9 cellular contexts compared by ENCODE assay signal in genomic region chr12:25054076-25054782, GRCh38.
DNase-seq lines count a peak whose midpoint lies in the region; TF ChIP-seq lines count a peak whose summit lies in the region.
"Had no signal": no experiment of that assay in that cellular context is flagged by ENCODE, and none has a peak within 500 bp of the region (broad histone marks: within the 10 kb centered on the region; RNA-seq: fewer than 3 reads in every experiment).

No MANE protein-coding gene starts in this region.

- H2BK15ac ChIP-seq in neuronal stem cell (ENCODE audit: low read length) = no peak overlapping the region

- no peak overlapping the region for H2BK5ac ChIP-seq in neuronal stem cell (ENCODE audit: low read length)

- H3K4me1 ChIP-seq in mammary epithelial cell (ENCODE audit: insufficient read depth, low read length) = peaks cover 33% of the 10 kb centered on the region
- no peaks in the 10 kb centered on the region for H3K4me1 ChIP-seq in parathyroid adenoma
- peaks cover 0 to 4% of the 10 kb centered on the region in 2 donors for H3K4me1 ChIP-seq in neuronal stem cell (ENCODE audit: control insufficient read depth in 2 of 2, insufficient read depth in 1 of 2, low read depth in 1 of 2, low read length in 2 of 2)

- H3K4ac ChIP-seq in neuronal stem cell (ENCODE audit: low read length) = no peak overlapping the region

- dilution Hi-C loops in mammary epithelial cell (cut with HindIII; ENCODE audit: low sequenced_read_pairs) = no loop called here

- intact Hi-C loops in mammary epithelial cell (cut with micrococcal nuclease) = no loop called here

- peaks cover 11% of the 10 kb centered on the region for H3K4me1 Mint-ChIP-seq in chondrocyte (ENCODE audit: low read depth)

- H2AFZ ChIP-seq in mammary epithelial cell (ENCODE audit: low read depth, low read length) (peak overlapping the region; percentile 35), parathyroid adenoma (no peak overlapping the region), neuronal stem cell (ENCODE audit: low read length) (no peak overlapping the region)

- no peaks in the 10 kb centered on the region for H3K27me3 ChIP-seq in mammary epithelial cell (ENCODE audit: insufficient read depth, low read length)
- H3K27me3 ChIP-seq in parathyroid adenoma (ENCODE audit: control insufficient read depth, insufficient read depth, low read length) = no peaks in the 10 kb centered on the region
- no peaks in the 10 kb centered on the region for H3K27me3 ChIP-seq in neuronal stem cell (ENCODE audit: control insufficient read depth in 3 of 3, insufficient read depth in 3 of 3, low read depth in 1 of 3, low read length in 3 of 3)

- H3K27me3 Mint-ChIP-seq in chondrocyte (ENCODE audit: low read depth) = no peaks in the 10 kb centered on the region
- H3K27me3 Mint-ChIP-seq: brain had no signal

- H4K20me1 ChIP-seq in mammary epithelial cell (ENCODE audit: insufficient read depth, low read length) = no peaks in the 10 kb centered on the region

- H3K9ac ChIP-seq in mammary epithelial cell (ENCODE audit: insufficient read depth, low read length) (peak overlapping the region; percentile 40), parathyroid adenoma (no peak overlapping the region), neuronal stem cell (ENCODE audit: low read depth, low read length, poor library complexity) (no peak overlapping the region)

- no peak overlapping the region for H2AK5ac ChIP-seq in neuronal stem cell (ENCODE audit: low read depth, low read length)

- no peak overlapping the region for H4K8ac ChIP-seq in neuronal stem cell (ENCODE audit: low read depth, low read length)

- H2BK120ac ChIP-seq in neuronal stem cell (ENCODE audit: low read depth, low read length) = no peak overlapping the region

- H3K9me3 Mint-ChIP-seq in chondrocyte (ENCODE audit: low read depth) = no peaks in the 10 kb centered on the region

- TF ChIP-seq CTCF in GM12864 (IDR thresholded peaks at IDR 0.05; ENCODE audit: low read depth, low read length, missing control alignments) (no peak), mammary epithelial cell (conservative IDR thresholded peaks at IDR 0.05 in 1 of 2, IDR thresholded peaks at IDR 0.05 in 1 of 2; ENCODE audit: extremely low read depth in 1 of 2, insufficient read depth in 1 of 2, low read depth in 1 of 2, low read length in 2 of 2) (no peak), parathyroid adenoma (IDR thresholded peaks at IDR 0.05) (no peak), chondrocyte (IDR thresholded peaks at IDR 0.05) (no peak)

- no peak overlapping the region for H3K27ac Mint-ChIP-seq in chondrocyte (ENCODE audit: unreplicated experiment)
- H3K27ac Mint-ChIP-seq: brain had no signal

- no peak overlapping the region for H4K91ac ChIP-seq in neuronal stem cell (ENCODE audit: low read depth, low read length, poor library complexity)

- CTCF ChIA-PET in mammary epithelial cell (lab: Charles Lee; ENCODE audit: low non-redundant PET) = no interaction called here

- no peaks in the 10 kb centered on the region for H3K79me1 ChIP-seq in neuronal stem cell (ENCODE audit: low read depth, low read length)

- H3K36me3 Mint-ChIP-seq in chondrocyte (ENCODE audit: low read depth) = no peaks in the 10 kb centered on the region
- H3K36me3 Mint-ChIP-seq: brain had no signal

- no peak overlapping the region for H2BK12ac ChIP-seq in neuronal stem cell (ENCODE audit: low read length)

- no TSS peak for BruUV-seq in mammary epithelial cell (replicated peaks; lab: Mats Ljungman, UMichigan)

- no peaks in the 10 kb centered on the region for H3K36me3 ChIP-seq in mammary epithelial cell (ENCODE audit: insufficient read depth, low read length)
- no peaks in the 10 kb centered on the region for H3K36me3 ChIP-seq in parathyroid adenoma (ENCODE audit: control insufficient read depth, insufficient read depth, low read length)
- no peaks in the 10 kb centered on the region for H3K36me3 ChIP-seq in neuronal stem cell (replicated peaks in 1 of 2; ENCODE audit: control insufficient read depth in 2 of 2, insufficient read depth in 2 of 2, low read length in 2 of 2)

- H3K14ac ChIP-seq in neuronal stem cell (ENCODE audit: low read length) = no peak overlapping the region

- peak overlapping the region; percentile 93 for H3K27ac ChIP-seq in mammary epithelial cell (ENCODE audit: insufficient read depth, low read depth, low read length)
- H3K27ac ChIP-seq in parathyroid adenoma = no peak overlapping the region
- no peak overlapping the region for H3K27ac ChIP-seq in neuronal stem cell (replicated peaks; ENCODE audit: low read length)

- H3K9me3 ChIP-seq in mammary epithelial cell (replicated peaks; ENCODE audit: insufficient read depth, low read length) (no peaks in the 10 kb centered on the region), parathyroid adenoma (ENCODE audit: control insufficient read depth, low read length) (no peaks in the 10 kb centered on the region), neuronal stem cell (replicated peaks in 1 of 2; ENCODE audit: control insufficient read depth in 2 of 2, insufficient read depth in 1 of 2, low read depth in 1 of 2, low read length in 2 of 2) (no peaks in the 10 kb centered on the region)

- 74% methylated on average over 4 of the region's 4 CpGs for WGBS in mammary epithelial cell (ENCODE audit: low coverage, missing lambda C conversion rate)
- no CpG with 5 or more reads among the region's 4 CpGs for WGBS in neuronal stem cell (ENCODE audit: extremely low coverage in 2 of 2, insufficient read length in 2 of 2, insufficient replicate concordance in 1 of 2), 2 donors

- DNase-seq in GM12864 (ENCODE audit: low read depth) = no peak
- DNase-seq in NCI-H226 = peak; percentile 20
- peak; percentile 81 for DNase-seq in mammary epithelial cell
- DNase-seq in EL = no peak
- no peak for DNase-seq in chondrocyte (ENCODE audit: low spot score)
- no peak for DNase-seq in neuronal stem cell (ENCODE audit: low spot score)
- DNase-seq: NCI-H1092 treated with DMSO at 0.1 percent for 48 hours had no signal

- no peak overlapping the region for H3K18ac ChIP-seq in neuronal stem cell (ENCODE audit: low read length)

- H3K4me2 ChIP-seq in mammary epithelial cell (ENCODE audit: insufficient read depth, low read depth, low read length) = peak overlapping the region; percentile 83
- peak overlapping the region; percentile 31 for H3K4me2 ChIP-seq in parathyroid adenoma (ENCODE audit: low read length)
- no peak overlapping the region for H3K4me2 ChIP-seq in neuronal stem cell (ENCODE audit: insufficient read depth, low read length, poor library complexity, severe bottlenecking)

- in situ Hi-C loops in mammary epithelial cell (cut with MboI; ENCODE audit: low sequenced_read_pairs in 2 of 2) = no loop called here

- H3K4me3 ChIP-seq in GM12864 (ENCODE audit: low read depth, low read length) = peak overlapping the region; percentile 74
- peak overlapping the region in 1 of 3 experiments; percentile 6 for H3K4me3 ChIP-seq in mammary epithelial cell (replicated peaks in 1 of 3; ENCODE audit: insufficient read depth in 1 of 3, low read depth in 2 of 3, low read length in 3 of 3)
- H3K4me3 ChIP-seq in parathyroid adenoma (ENCODE audit: low read depth, low read length) = peak overlapping the region; percentile 5
- no peak overlapping the region for H3K4me3 ChIP-seq in neuronal stem cell (ENCODE audit: low read length in 2 of 2)

- no peak overlapping the region for H3K4me3 Mint-ChIP-seq in chondrocyte (ENCODE audit: unreplicated experiment)
- H3K4me3 Mint-ChIP-seq: brain had no signal

- H3K23ac ChIP-seq in neuronal stem cell (ENCODE audit: low read depth, low read length, poor library complexity) = no peak overlapping the region

- H3K79me2 ChIP-seq in mammary epithelial cell (ENCODE audit: insufficient read depth, low read length) (no peaks in the 10 kb centered on the region), parathyroid adenoma (no peaks in the 10 kb centered on the region)

Comparison
In these comparisons a context has a peak if more than half of its experiments do, and no peak if none do; other contexts are left out.
1. DNase-seq: peak in NCI-H226 (single experiment) and mammary epithelial cell (single experiment); none in GM12864 (single experiment), EL (single experiment), chondrocyte (single experiment) and neuronal stem cell (single experiment).
2. H3K4me3 ChIP-seq: peak in GM12864 (single experiment) and parathyroid adenoma (single experiment); none in neuronal stem cell (0 of 2).